In genomic region chr13:28474491-28475134, GRCh38 we compare ENCODE assay signal across 20 cellular contexts. TPM values are rescaled to one million over a fixed set of nuclear protein-coding genes. Genes with fewer than 3 reads are reported as not detected.
A peak's percentile ranks its signal among the peaks of the same experiment; 100 is the strongest.
DNase-seq lines count a peak whose midpoint lies in the region; ATAC-seq and TF ChIP-seq lines count a peak whose summit lies in the region.
"Had no signal": no experiment of that assay in that cellular context is flagged by ENCODE, and none has a peak within 500 bp of the region (broad histone marks: within the 10 kb centered on the region; RNA-seq: fewer than 3 reads in every experiment).

No MANE protein-coding gene starts in this region.

- H3K9me3 ChIP-seq in GM23248 (ENCODE audit: low read depth) (no peaks in the 10 kb centered on the region), breast epithelium (no peaks in the 10 kb centered on the region)
- H3K9me3 ChIP-seq: A549, Caco-2 had no signal

- H3K4me1 ChIP-seq in GM23248 (ENCODE audit: insufficient read depth) (peaks cover 55% of the 10 kb centered on the region), breast epithelium (no peaks in the 10 kb centered on the region)
- H3K4me1 ChIP-seq: A549 had no signal

- TF ChIP-seq CTCF in AG10803 (conservative IDR thresholded peaks at IDR 0.05; ENCODE audit: low read length) (no peak), breast epithelium (IDR thresholded peaks at IDR 0.05) (no peak)

- H3F3A ChIP-seq in GM23248 (ENCODE audit: insufficient read depth): peaks cover 52% of the 10 kb centered on the region

- H2AFZ ChIP-seq in GM23248: no peak overlapping the region
- H2AFZ ChIP-seq: PC-9 had no signal

- H3K4me2 ChIP-seq in GM23248 (ENCODE audit: unreplicated experiment): peak overlapping the region; percentile 76
- H3K4me2 ChIP-seq: A549, PC-9 had no signal

- ATAC-seq in HG03045 (IDR thresholded peaks at IDR 0.05; ENCODE audit: unreplicated experiment): no peak
- ATAC-seq: A549, SK-N-SH treated with all-trans-retinoic acid at 6 μM for 48 hours had no signal

- H3K4me3 ChIP-seq in AG10803 (ENCODE audit: low read length) (no peak overlapping the region), GM23248 (no peak overlapping the region), breast epithelium (no peak overlapping the region)
- H3K4me3 ChIP-seq: A549, PC-9 had no signal

- WGBS in GM23248 (ENCODE audit: low coverage in 1 of 2, low lambda C conversion rate in 2 of 2, missing lambda C conversion rate in 2 of 2), 2 experiments: 90 to 100% methylated on average over 1 of the region's 1 CpG

- DNase-seq in AG10803 (ENCODE audit: low read depth) (peak; percentile 50), GM23248 (peak; percentile 55), amniotic epithelial cell (ENCODE audit: low read depth) (peak; percentile 49), iris pigment epithelial cell (ENCODE audit: low read depth) (peak; percentile 65), breast epithelium (ENCODE audit: low spot score in 2 of 2) (no peak)
- no peak for DNase-seq in stimulated activated CD4-positive, alpha-beta T cell treated with anti-CD3 and anti-CD28 coated beads, Interleukin-4, amount 100 ng/mL, for 24 hours
- DNase-seq: Caco-2; CD4-positive, alpha-beta memory T cell; DMS 273 treated with DMSO at 0.1 percent for 48 hours; DMS79 treated with DMSO at 0.1 percent for 48 hours; NCI-H1694; NCI-H2081; NCI-H2171; NCI-H524 treated with DMSO at 0.1 percent for 48 hours; PC-9; RPMI8226; SHP77 treated with DMSO at 0.1 percent for 48 hours had no signal

- no peaks in the 10 kb centered on the region for H3K79me2 ChIP-seq in GM23248 (ENCODE audit: insufficient read depth)

- H3K27me3 ChIP-seq in GM23248 (replicated peaks; ENCODE audit: insufficient read depth) (no peaks in the 10 kb centered on the region), breast epithelium (no peaks in the 10 kb centered on the region)

- no peaks in the 10 kb centered on the region for H4K20me1 ChIP-seq in GM23248 (ENCODE audit: insufficient read depth)

- in situ Hi-C loops in GM23248 (cut with MboI): no loop called here

- no peak overlapping the region for H3K9ac ChIP-seq in GM23248

- intact Hi-C loops in breast epithelium (cut with DNase I; ENCODE audit: low total_unique reads): no loop called here

- no peaks in the 10 kb centered on the region for H3K9me2 ChIP-seq in GM23248 (ENCODE audit: insufficient read depth)

- TF ChIP-seq POLR2A in breast epithelium (IDR thresholded peaks at IDR 0.05): no peak

- H3K27ac ChIP-seq in GM23248 (peak overlapping the region; percentile 44; the same call in 1 of the 2 replicates), breast epithelium (no peak overlapping the region)
- H3K27ac ChIP-seq: A549, PC-9 had no signal

- H3K36me3 ChIP-seq in GM23248 (ENCODE audit: low read depth): no peaks in the 10 kb centered on the region
- H3K36me3 ChIP-seq in breast epithelium: no peaks in the 10 kb centered on the region

RNA-seq across cellular contexts. Expression of gene FLT1, which starts 20.3 kb away (rescaled TPM):
- 18.6 and 26.6 TPM in 2 replicates for total RNA-seq in GM23248 (2014; rRNA removed; shearing (Covaris generic))
- polyA plus RNA-seq in GM23248 (2016; fragmentation: Nextera tagmentation; extraction: Ambion mirVana): 11.3 and 12.9 TPM in 2 replicates
- 10 to 100 TPM; 17.0 to 44.6 (median 29.0) TPM for total RNA-seq in breast epithelium
- total RNA-seq: PC-9 had no signal
- polyA plus RNA-seq: A549 had no signal

Comparison
In these comparisons a context has a peak if more than half of its experiments do, and no peak if none do; other contexts are left out.
1. DNase-seq: peak in AG10803 (single experiment), GM23248 (single experiment), amniotic epithelial cell (single experiment) and iris pigment epithelial cell (single experiment); none in breast epithelium (0 of 2) and stimulated activated CD4-positive, alpha-beta T cell treated with anti-CD3 and anti-CD28 coated beads, Interleukin-4, amount 100 ng/mL, for 24 hours (single experiment).